19 cellular contexts compared by ENCODE assay signal in genomic region chr1:113247805-113248204, GRCh38.
DNase-seq lines count a peak whose midpoint lies in the region; ATAC-seq, FAIRE-seq and TF ChIP-seq lines count a peak whose summit lies in the region.
"Had no signal": no experiment of that assay in that cellular context is flagged by ENCODE, and none has a peak within 500 bp of the region (broad histone marks: within the 10 kb centered on the region; RNA-seq: fewer than 3 reads in every experiment).

No MANE protein-coding gene starts in this region.

- CTCF ChIA-PET in Caco-2 (lab: Charles Lee) = no interaction called here

- H3K27ac Mint-ChIP-seq in Caco-2 (ENCODE audit: unreplicated experiment) (peak overlapping the region; percentile 44), progenitor cell of endocrine pancreas (peak overlapping the region; percentile 2)

- H3K79me2 ChIP-seq in keratinocyte (ENCODE audit: control insufficient read depth, insufficient read depth, low read length) = no peaks in the 10 kb centered on the region

- no peaks in the 10 kb centered on the region for H4K20me1 ChIP-seq in keratinocyte (ENCODE audit: control insufficient read depth, extremely low read depth, insufficient read depth, low read length)
- H4K20me1 ChIP-seq: BLaER1 treated with 17β-estradiol and CSF1 and Interleukin-3, amounts not matched to agents 10 nM and 100 nM had no signal

- POLR2A ChIA-PET in Caco-2 (lab: Charles Lee) = no interaction called here

- peaks cover 22% of the 10 kb centered on the region for H3K4me1 Mint-ChIP-seq in Caco-2 (ENCODE audit: low read depth, unreplicated experiment)
- H3K4me1 Mint-ChIP-seq in progenitor cell of endocrine pancreas (ENCODE audit: low read depth) = peaks cover 20% of the 10 kb centered on the region

- intact Hi-C loops in Caco-2 (cut with micrococcal nuclease; ENCODE audit: unreplicated experiment) = no loop called here
- intact Hi-C loops in colonic mucosa (cut with DNase I) = no loop called here

- peak overlapping the region; percentile 6 for H3K27ac ChIP-seq in colonic mucosa
- no peak overlapping the region for H3K27ac ChIP-seq in keratinocyte (ENCODE audit: control insufficient read depth, insufficient read depth, low read length)
- H3K27ac ChIP-seq: BLaER1 treated with 17β-estradiol and CSF1 and Interleukin-3, amounts not matched to agents 10 nM and 100 nM; PC-9; SJSA1 had no signal

- H3K4me3 Mint-ChIP-seq in Caco-2 (ENCODE audit: unreplicated experiment) (no peak overlapping the region), progenitor cell of endocrine pancreas (ENCODE audit: low read depth) (no peak overlapping the region)

- peaks cover 5% of the 10 kb centered on the region for H3K4me1 ChIP-seq in Caco-2
- H3K4me1 ChIP-seq in colonic mucosa = peaks cover 11% of the 10 kb centered on the region
- H3K4me1 ChIP-seq in keratinocyte (ENCODE audit: control insufficient read depth, extremely low read depth, insufficient read depth, low read length) = peaks cover 16% of the 10 kb centered on the region
- H3K4me1 ChIP-seq: BLaER1 treated with 17β-estradiol and CSF1 and Interleukin-3, amounts not matched to agents 10 nM and 100 nM; SJSA1 had no signal

- peak overlapping the region; percentile 93 for H2AFZ ChIP-seq in keratinocyte (ENCODE audit: control insufficient read depth, low read length)
- H2AFZ ChIP-seq: PC-9 had no signal

- BruUV-seq in Caco-2 (replicated peaks; lab: Mats Ljungman, UMichigan) = no TSS peak

- peak; percentile 84 for FAIRE-seq in keratinocyte (lab: Jason Lieb, UNC)
- FAIRE-seq: A204.1, GM12891 had no signal

- H3K27me3 Mint-ChIP-seq in Caco-2 (ENCODE audit: insufficient read depth, unreplicated experiment) (no peaks in the 10 kb centered on the region), progenitor cell of endocrine pancreas (peaks cover 2% of the 10 kb centered on the region)

- TF ChIP-seq CTCF in Caco-2 (IDR thresholded peaks at IDR 0.05; ENCODE audit: insufficient read depth in 1 of 2, low read depth in 1 of 2, low read length in 1 of 2, severe bottlenecking in 1 of 2, unreplicated experiment in 1 of 2) (no peak), colonic mucosa (IDR thresholded peaks at IDR 0.05) (no peak), keratinocyte (optimal IDR thresholded peaks at IDR 0.05 in 1 of 3, IDR thresholded peaks at IDR 0.05 in 1 of 3, conservative IDR thresholded peaks at IDR 0.05 in 1 of 3; ENCODE audit: extremely low read depth in 1 of 3, insufficient read depth in 2 of 3, low read length in 3 of 3) (no peak), progenitor cell of endocrine pancreas (IDR thresholded peaks at IDR 0.05; ENCODE audit: unreplicated experiment) (no peak)

- H3K9me3 ChIP-seq in Caco-2 = no peaks in the 10 kb centered on the region
- no peaks in the 10 kb centered on the region for H3K9me3 ChIP-seq in colonic mucosa
- no peaks in the 10 kb centered on the region for H3K9me3 ChIP-seq in keratinocyte (ENCODE audit: control insufficient read depth, low read depth, low read length)
- H3K9me3 ChIP-seq: BLaER1 treated with 17β-estradiol and CSF1 and Interleukin-3, amounts not matched to agents 10 nM and 100 nM; SJSA1 had no signal

- H3K27me3 ChIP-seq in Caco-2 (replicated peaks; ENCODE audit: control insufficient read depth, insufficient read depth, low read length) (no peaks in the 10 kb centered on the region), colonic mucosa (no peaks in the 10 kb centered on the region), keratinocyte (ENCODE audit: control insufficient read depth, extremely low read depth, insufficient read depth, low read length) (no peaks in the 10 kb centered on the region)
- H3K27me3 ChIP-seq: BLaER1 treated with 17β-estradiol and CSF1 and Interleukin-3, amounts not matched to agents 10 nM and 100 nM; SJSA1 had no signal

- H3K9ac ChIP-seq in colonic mucosa (ENCODE audit: low read depth in 2 of 2, low read length in 2 of 2) (peak overlapping the region in 1 of 2 donors; percentile 51), keratinocyte (ENCODE audit: control insufficient read depth, extremely low read depth, insufficient read depth, low read length) (no peak overlapping the region)
- H3K9ac ChIP-seq: BLaER1 treated with 17β-estradiol and CSF1 and Interleukin-3, amounts not matched to agents 10 nM and 100 nM had no signal

- no peaks in the 10 kb centered on the region for H3K9me1 ChIP-seq in keratinocyte (ENCODE audit: control insufficient read depth, extremely low read depth, insufficient read depth, low read length)

- H3K4me3 ChIP-seq in Caco-2 (ENCODE audit: low read depth, low read length) (no peak overlapping the region), colonic mucosa (no peak overlapping the region), keratinocyte (ENCODE audit: control insufficient read depth in 2 of 3, extremely low read depth in 1 of 3, insufficient read depth in 2 of 3, low read depth in 1 of 3, low read length in 3 of 3) (peak overlapping the region in 1 of 3 experiments; percentile 17)
- H3K4me3 ChIP-seq: BLaER1 treated with 17β-estradiol and CSF1 and Interleukin-3, amounts not matched to agents 10 nM and 100 nM; PC-9; SJSA1 had no signal

- H3K36me3 Mint-ChIP-seq in Caco-2 (ENCODE audit: insufficient read depth, unreplicated experiment) = no peaks in the 10 kb centered on the region
- H3K36me3 Mint-ChIP-seq in progenitor cell of endocrine pancreas (ENCODE audit: insufficient read depth) = no peaks in the 10 kb centered on the region

- no peak for ATAC-seq in HG03108 (IDR thresholded peaks at IDR 0.05; ENCODE audit: unreplicated experiment)

- H3K4me2 ChIP-seq in keratinocyte (ENCODE audit: control insufficient read depth, extremely low read depth, insufficient read depth, low read depth, low read length) = peak overlapping the region; percentile 65
- H3K4me2 ChIP-seq: BLaER1 treated with 17β-estradiol and CSF1 and Interleukin-3, amounts not matched to agents 10 nM and 100 nM; PC-9 had no signal

- DNase-seq in Caco-2 (no peak), colonic mucosa (no peak), keratinocyte (ENCODE audit: low read depth, low spot score) (peak; percentile 17), progenitor cell of endocrine pancreas (ENCODE audit: low spot score, unreplicated experiment) (no peak), D341Med (ENCODE audit: low spot score) (no peak), activated T-cell treated with anti-CD3 and anti-CD28 coated beads for 4 hours (no peak), SKM-1 treated with dmso at 0.1 percent for 144 hours (lab: John Stamatoyannopoulos, UW; ENCODE audit: unreplicated experiment) (no peak)
- DNase-seq: GF-D8, GOT3, MM.1S, NCI-H1105 treated with DMSO at 0.1 percent for 48 hours, NCI-H1930, NCI-H774 had no signal

- no peaks in the 10 kb centered on the region for H3K36me3 ChIP-seq in Caco-2 (ENCODE audit: control insufficient read depth, insufficient read depth, low read length)
- no peaks in the 10 kb centered on the region for H3K36me3 ChIP-seq in colonic mucosa
- no peaks in the 10 kb centered on the region for H3K36me3 ChIP-seq in keratinocyte (ENCODE audit: control insufficient read depth in 2 of 2, extremely low read depth in 1 of 2, insufficient read depth in 2 of 2, low read length in 2 of 2)
- H3K36me3 ChIP-seq: BLaER1 treated with 17β-estradiol and CSF1 and Interleukin-3, amounts not matched to agents 10 nM and 100 nM; SJSA1 had no signal

- H3K9me3 Mint-ChIP-seq in Caco-2 (ENCODE audit: unreplicated experiment) = peaks cover 11% of the 10 kb centered on the region
- no peaks in the 10 kb centered on the region for H3K9me3 Mint-ChIP-seq in progenitor cell of endocrine pancreas (ENCODE audit: low read depth)

- dilution Hi-C loops in keratinocyte (cut with MboI; ENCODE audit: extremely low pct_ligation_motif_present, low sequenced_read_pairs) = no loop called here
